1 cellular context compared by ENCODE assay signal in genomic region chr14:32383337-32384009, GRCh38.
TF ChIP-seq lines count a peak whose summit lies in the region.

No MANE protein-coding gene starts in this region.

TF ChIP-seq in SK-N-SH treated with all-trans-retinoic acid at 6 μM for 48 hours, 23 proteins besides CTCF, POLR2A, EP300 and RAD21 (continued from another document):
- TF ChIP-seq, protein P1, sequence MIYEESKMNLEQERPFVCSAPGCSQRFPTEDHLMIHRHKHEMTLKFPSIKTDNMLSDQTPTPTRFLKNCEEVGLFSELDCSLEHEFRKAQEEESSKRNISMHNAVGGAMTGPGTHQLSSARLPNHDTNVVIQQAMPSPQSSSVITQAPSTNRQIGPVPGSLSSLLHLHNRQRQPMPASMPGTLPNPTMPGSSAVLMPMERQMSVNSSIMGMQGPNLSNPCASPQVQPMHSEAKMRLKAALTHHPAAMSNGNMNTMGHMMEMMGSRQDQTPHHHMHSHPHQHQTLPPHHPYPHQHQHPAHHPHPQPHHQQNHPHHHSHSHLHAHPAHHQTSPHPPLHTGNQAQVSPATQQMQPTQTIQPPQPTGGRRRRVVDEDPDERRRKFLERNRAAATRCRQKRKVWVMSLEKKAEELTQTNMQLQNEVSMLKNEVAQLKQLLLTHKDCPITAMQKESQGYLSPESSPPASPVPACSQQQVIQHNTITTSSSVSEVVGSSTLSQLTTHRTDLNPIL (CRISPR knock-in tag; IDR thresholded peaks at IDR 0.05; ENCODE audit: low read depth) = no peak
- no peak for TF ChIP-seq TSHZ2 (CRISPR knock-in tag; IDR thresholded peaks at IDR 0.05)
- TF ChIP-seq RARB (CRISPR knock-in tag; IDR thresholded peaks at IDR 0.05) = no peak
- TF ChIP-seq ZNF70 (CRISPR knock-in tag; IDR thresholded peaks at IDR 0.05) = no peak
- no peak for TF ChIP-seq TCF4 (CRISPR knock-in tag; IDR thresholded peaks at IDR 0.05; ENCODE audit: borderline replicate concordance)
